ENCODE assay signal across 1 cellular context in genomic region chr17:38702900-38703741, GRCh38.
TF ChIP-seq lines count a peak whose summit lies in the region.

No MANE protein-coding gene starts in this region.

TF ChIP-seq in K562, 482 proteins besides CTCF, POLR2A, EP300 and RAD21 (continued from another document and continues in another):
- TF ChIP-seq CUX1 (CRISPR knock-in tag; IDR thresholded peaks at IDR 0.05) (no peak), TFE3 (CRISPR knock-in tag; IDR thresholded peaks at IDR 0.05) (no peak), ZNF274 (IDR thresholded peaks at IDR 0.05; ENCODE audit: borderline replicate concordance, low read depth, low read length) (no peak), ARID1B (IDR thresholded peaks at IDR 0.05) (no peak), ARID3A (IDR thresholded peaks at IDR 0.05; ENCODE audit: borderline replicate concordance, low read depth, low read length) (no peak), JUNB (CRISPR knock-in tag; conservative IDR thresholded peaks at IDR 0.05) (no peak), ZKSCAN1 (IDR thresholded peaks at IDR 0.05; ENCODE audit: low read depth, low read length) (0 out of 2 replicates have a peak, but pooled peaks have one; percentile 46), PHF20 (IDR thresholded peaks at IDR 0.05; ENCODE audit: partially characterized antibody) (peak; percentile 28), ZNF740 (CRISPR knock-in tag; IDR thresholded peaks at IDR 0.05) (no peak), ZNF740 (tag; IDR thresholded peaks at IDR 0.05) (no peak), ZNF518B (CRISPR knock-in tag; IDR thresholded peaks at IDR 0.05) (no peak), PBX2 (CRISPR knock-in tag; IDR thresholded peaks at IDR 0.05; ENCODE audit: low read depth) (no peak), PBX2 (tag; conservative IDR thresholded peaks at IDR 0.05; ENCODE audit: low read depth) (no peak), ZFP36 (IDR thresholded peaks at IDR 0.05; ENCODE audit: low read depth, low read length, partially characterized antibody) (peak; percentile 35), HBP1 (CRISPR knock-in tag; IDR thresholded peaks at IDR 0.05) (0 out of 2 replicates have a peak, but pooled peaks have one; percentile 21), STAT5B (CRISPR knock-in tag; IDR thresholded peaks at IDR 0.05) (no peak), ELF1 (tag; IDR thresholded peaks at IDR 0.05) (no peak), SNIP1 (IDR thresholded peaks at IDR 0.05; ENCODE audit: low read depth) (no peak), XRCC5 (IDR thresholded peaks at IDR 0.05; ENCODE audit: low read depth, low read length) (peak; percentile 57; the same call in 1 of the 2 replicates), SFPQ (IDR thresholded peaks at IDR 0.05; ENCODE audit: low read depth, low read length) (no peak), BDP1 (IDR thresholded peaks at IDR 0.05; ENCODE audit: insufficient read depth, insufficient read length) (no peak), SLC30A9 (CRISPR knock-in tag; IDR thresholded peaks at IDR 0.05) (no peak), ETV1 (tag; conservative IDR thresholded peaks at IDR 0.05; ENCODE audit: low read depth) (no peak), ZBTB33 (CRISPR knock-in tag; IDR thresholded peaks at IDR 0.05) (no peak), ZNF717 (CRISPR knock-in tag; IDR thresholded peaks at IDR 0.05) (no peak), RHOXF2B (CRISPR knock-in tag; conservative IDR thresholded peaks at IDR 0.05) (no peak), RBM14 (IDR thresholded peaks at IDR 0.05; ENCODE audit: borderline replicate concordance, insufficient read depth, low read depth, low read length) (no peak), TOE1 (IDR thresholded peaks at IDR 0.05; ENCODE audit: borderline replicate concordance) (no peak), TOE1 (CRISPR knock-in tag; IDR thresholded peaks at IDR 0.05; ENCODE audit: borderline replicate concordance, low read depth) (no peak), ZNF384 (IDR thresholded peaks at IDR 0.05; ENCODE audit: low read depth, low read length) (no peak), ZNF140 (CRISPR knock-in tag; IDR thresholded peaks at IDR 0.05) (no peak), ZBTB9 (CRISPR knock-in tag; IDR thresholded peaks at IDR 0.05) (no peak), CCAR2 (IDR thresholded peaks at IDR 0.05; ENCODE audit: low read depth, low read length) (no peak), RBBP5 (IDR thresholded peaks at IDR 0.05; ENCODE audit: borderline replicate concordance, insufficient read depth, low read length, poor library complexity, severe bottlenecking) (peak; percentile 45), ILF3 (IDR thresholded peaks at IDR 0.05; ENCODE audit: borderline replicate concordance) (no peak)
